In the genomic region with DNA sequence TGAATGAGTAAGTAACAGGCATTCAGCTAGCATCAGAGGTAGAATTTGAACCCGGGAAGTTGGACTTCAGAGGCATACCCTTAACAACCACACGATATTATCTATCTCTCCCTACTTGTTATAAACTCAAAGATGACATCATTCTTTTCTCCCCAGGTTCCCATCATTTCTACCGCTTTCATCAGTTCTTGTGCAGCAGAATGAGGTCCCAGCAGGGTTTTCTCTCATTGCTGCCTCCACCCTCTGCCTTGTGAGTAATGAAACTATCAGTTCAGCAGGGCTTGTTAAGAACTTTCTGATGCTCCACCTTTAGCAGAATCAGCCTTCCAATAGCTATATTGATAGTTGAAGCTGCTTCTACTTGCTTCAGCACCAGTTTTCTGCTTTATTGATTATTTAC, we compare ENCODE assay signal across 23 cellular contexts.
A peak's percentile ranks its signal among the peaks of the same experiment; 100 is the strongest.
DNase-seq lines count a peak whose midpoint lies in the region; TF ChIP-seq lines count a peak whose summit lies in the region.
"Had no signal": no experiment of that assay in that cellular context is flagged by ENCODE, and none has a peak within 500 bp of the region (broad histone marks: within the 10 kb centered on the region; RNA-seq: fewer than 3 reads in every experiment).

No MANE protein-coding gene starts in this region.

- intact Hi-C loops in stomach (cut with DNase I; ENCODE audit: low total_unique reads), result no loop called here

- 72 to 97% (median 76%) methylated on average over 3 of the region's 3 CpGs for WGBS in stomach, 5 donors

- no peaks in the 10 kb centered on the region for H3K36me3 ChIP-seq in stomach
- H3K36me3 ChIP-seq: SJSA1 had no signal

- no peaks in the 10 kb centered on the region for H3K4me1 ChIP-seq in stomach
- H3K4me1 ChIP-seq: SJSA1 had no signal

- no peaks in the 10 kb centered on the region for H3K9me3 ChIP-seq in stomach
- H3K9me3 ChIP-seq: SJSA1 had no signal

- DNase-seq in AG10803 (ENCODE audit: low read depth), result peak; percentile 24
- peak; percentile 24 for DNase-seq in NCI-H460 (ENCODE audit: extremely low read depth, low read depth)
- DNase-seq in astrocyte of the spinal cord (ENCODE audit: low read depth, low spot score), result peak; percentile 68
- DNase-seq in fibroblast of the aortic adventitia (ENCODE audit: low read depth), result peak; percentile 63
- DNase-seq in GM13976 (ENCODE audit: low spot score), result no peak
- DNase-seq in DMS53 (lab: John Stamatoyannopoulos, UW), result no peak
- no peak for DNase-seq in NCI-H1105 treated with DMSO at 0.1 percent for 48 hours (lab: John Stamatoyannopoulos, UW)
- DNase-seq in stomach, result no peak
- DNase-seq: C1 segment of cervical spinal cord; CD4-positive, alpha-beta memory T cell; COR-L47; H9; HFFc6; NCI-H1048; NCI-H1417 treated with DMSO at 0.1 percent for 48 hours; NCI-H1694 treated with DMSO at 0.1 percent for 48 hours; NCI-H2081; NCI-H524 treated with DMSO at 0.1 percent for 48 hours; NCI-H82; Right ventricle myocardium superior; RPMI8226 had no signal

- in situ Hi-C loops in astrocyte of the spinal cord (cut with HindIII; ENCODE audit: low sequenced_read_pairs), result no loop called here
- in situ Hi-C loops in GM13976 (cut with MboI; ENCODE audit: low sequenced_read_pairs, unreplicated experiment), result no loop called here

- TF ChIP-seq EP300 in stomach (IDR thresholded peaks at IDR 0.05), result no peak

- H3K4me3 ChIP-seq in AG10803 (ENCODE audit: low read length) (no peak overlapping the region), astrocyte of the spinal cord (ENCODE audit: low read depth, low read length) (no peak overlapping the region), fibroblast of the aortic adventitia (ENCODE audit: low read depth, low read length) (no peak overlapping the region), stomach (no peak overlapping the region)
- H3K4me3 ChIP-seq: GM23338, SJSA1 had no signal

- no peak for TF ChIP-seq CTCF in AG10803 (conservative IDR thresholded peaks at IDR 0.05; ENCODE audit: low read length)
- no peak for TF ChIP-seq CTCF in astrocyte of the spinal cord (IDR thresholded peaks at IDR 0.05; ENCODE audit: low read depth, low read length)
- TF ChIP-seq CTCF in fibroblast of the aortic adventitia (IDR thresholded peaks at IDR 0.05; ENCODE audit: insufficient read depth, low read length), result no peak
- TF ChIP-seq CTCF in GM13976 (IDR thresholded peaks at IDR 0.05; ENCODE audit: borderline replicate concordance, control extremely low read depth, extremely low read depth, insufficient read depth, missing control alignments), result no peak
- TF ChIP-seq CTCF in stomach (IDR thresholded peaks at IDR 0.05), result no peak

- TF ChIP-seq POLR2A in stomach (IDR thresholded peaks at IDR 0.05), result no peak

- H3K27ac ChIP-seq in stomach, result no peak overlapping the region
- H3K27ac ChIP-seq: SJSA1 had no signal

- H3K27me3 ChIP-seq in stomach, result no peaks in the 10 kb centered on the region
- H3K27me3 ChIP-seq: SJSA1 had no signal

Comparison
In these comparisons a context has a peak if more than half of its experiments do, and no peak if none do; other contexts are left out.
1. DNase-seq: peak in AG10803 (single experiment), NCI-H460 (single experiment), astrocyte of the spinal cord (single experiment) and fibroblast of the aortic adventitia (single experiment); none in GM13976 (single experiment), DMS53 (single experiment), NCI-H1105 treated with DMSO at 0.1 percent for 48 hours (single experiment) and stomach (single experiment).